In the genomic region with DNA sequence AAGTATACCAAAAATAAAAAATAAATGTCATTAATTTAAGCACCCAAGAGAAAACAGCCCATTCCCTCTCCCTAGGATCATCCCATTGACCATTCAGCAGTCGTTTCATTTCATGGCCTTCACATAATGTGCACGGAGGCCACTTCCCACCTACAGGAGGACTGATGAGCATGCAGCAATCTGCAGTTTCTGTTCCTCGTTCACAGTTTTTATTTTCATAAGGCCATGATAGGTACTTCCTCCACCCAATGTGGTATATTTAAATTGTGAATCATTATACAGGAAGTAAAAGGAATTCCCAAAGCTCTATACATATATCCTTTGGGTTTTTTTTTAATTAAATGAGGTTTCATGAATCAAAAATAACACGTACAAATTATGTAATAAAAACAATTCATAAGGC, we compare ENCODE assay signal across 9 cellular contexts. TPM values are rescaled to one million over a fixed set of nuclear protein-coding genes. Genes with fewer than 3 reads are reported as not detected.
A peak's percentile ranks its signal among the peaks of the same experiment; 100 is the strongest.
DNase-seq lines count a peak whose midpoint lies in the region; ATAC-seq, FAIRE-seq and TF ChIP-seq lines count a peak whose summit lies in the region.
"Had no signal": no experiment of that assay in that cellular context is flagged by ENCODE, and none has a peak within 500 bp of the region (broad histone marks: within the 10 kb centered on the region; RNA-seq: fewer than 3 reads in every experiment).

No MANE protein-coding gene starts in this region.

- H3K4me1 ChIP-seq in keratinocyte (ENCODE audit: control insufficient read depth, extremely low read depth, insufficient read depth, low read length) = peaks cover 14% of the 10 kb centered on the region
- H3K4me1 ChIP-seq in vagina = peaks cover 22% of the 10 kb centered on the region
- peaks cover 9% of the 10 kb centered on the region; the same call in 1 of the 2 replicates for H3K4me1 ChIP-seq in Caco-2

- no peak overlapping the region for H3K9ac ChIP-seq in SK-N-MC (ENCODE audit: insufficient read length)
- H3K9ac ChIP-seq in keratinocyte (ENCODE audit: control insufficient read depth, extremely low read depth, insufficient read depth, low read length) = no peak overlapping the region

- no peak overlapping the region for H3K27ac Mint-ChIP-seq in activated CD4-positive, alpha-beta T cell treated with anti-CD3 and anti-CD28 coated beads, Interleukin-2, amount 10 ng/mL, durations not matched to agents 24 days and 14 days
- no peak overlapping the region for H3K27ac Mint-ChIP-seq in Caco-2 (ENCODE audit: unreplicated experiment)

- no peaks in the 10 kb centered on the region for H3K36me3 Mint-ChIP-seq in activated CD4-positive, alpha-beta T cell treated with anti-CD3 and anti-CD28 coated beads, Interleukin-2, amount 10 ng/mL, durations not matched to agents 24 days and 14 days (ENCODE audit: low read depth)
- no peaks in the 10 kb centered on the region for H3K36me3 Mint-ChIP-seq in Caco-2 (ENCODE audit: insufficient read depth, unreplicated experiment)

- intact Hi-C loops in activated CD4-positive, alpha-beta T cell treated with anti-CD3 and anti-CD28 coated beads, Interleukin-2, amount 10 ng/mL, durations not matched to agents 24 days and 14 days (cut with micrococcal nuclease) = no loop called here
- intact Hi-C loops in vagina (cut with DNase I) (no loop called here), Caco-2 (cut with micrococcal nuclease; ENCODE audit: unreplicated experiment) (no loop called here)

- H4K20me1 ChIP-seq in keratinocyte (ENCODE audit: control insufficient read depth, extremely low read depth, insufficient read depth, low read length) = no peaks in the 10 kb centered on the region

- H3K27me3 Mint-ChIP-seq in activated CD4-positive, alpha-beta T cell treated with anti-CD3 and anti-CD28 coated beads, Interleukin-2, amount 10 ng/mL, durations not matched to agents 24 days and 14 days = peaks cover 17% of the 10 kb centered on the region
- H3K27me3 Mint-ChIP-seq in Caco-2 (ENCODE audit: insufficient read depth, unreplicated experiment) = no peaks in the 10 kb centered on the region

- H3K9me3 ChIP-seq in SK-N-MC (ENCODE audit: low read depth, low read length) = no peaks in the 10 kb centered on the region
- no peaks in the 10 kb centered on the region for H3K9me3 ChIP-seq in keratinocyte (ENCODE audit: control insufficient read depth, low read depth, low read length)
- no peaks in the 10 kb centered on the region for H3K9me3 ChIP-seq in vagina
- H3K9me3 ChIP-seq in Caco-2 = no peaks in the 10 kb centered on the region

- no TSS peak for BruUV-seq in Caco-2 (replicated peaks; lab: Mats Ljungman, UMichigan)

- H3K4me3 ChIP-seq in SK-N-MC (peak overlapping the region; percentile 20), keratinocyte (ENCODE audit: control insufficient read depth in 2 of 3, extremely low read depth in 1 of 3, insufficient read depth in 2 of 3, low read depth in 1 of 3, low read length in 3 of 3) (no peak overlapping the region), vagina (no peak overlapping the region), Caco-2 (ENCODE audit: low read depth, low read length) (no peak overlapping the region)

- H3K79me2 ChIP-seq in keratinocyte (ENCODE audit: control insufficient read depth, insufficient read depth, low read length) = no peaks in the 10 kb centered on the region

- peak; percentile 75 for FAIRE-seq in keratinocyte (lab: Jason Lieb, UNC)

- POLR2A ChIA-PET in Caco-2 (lab: Charles Lee) = no interaction called here

- DNase-seq in activated CD4-positive, alpha-beta T cell treated with anti-CD3 and anti-CD28 coated beads, Interleukin-2, amount 10 ng/mL, durations not matched to agents 24 days and 14 days = peak; percentile 39
- DNase-seq in activated CD4-positive, alpha-beta T cell treated with anti-CD3 and anti-CD28 coated beads for 1 hour = no peak
- DNase-seq in SK-N-MC (ENCODE audit: low read depth, low spot score) (no peak), keratinocyte (ENCODE audit: low read depth, low spot score) (no peak), vagina (ENCODE audit: extremely low spot score in 2 of 2) (no peak), Caco-2 (no peak)
- no peak for DNase-seq in activated T-cell treated with anti-CD3 and anti-CD28 coated beads, Interleukin-2, amount 50 U/mL, for 1 hour

- no peak for TF ChIP-seq POLR2A in vagina (IDR thresholded peaks at IDR 0.05)

- CTCF ChIA-PET in Caco-2 (lab: Charles Lee) = no interaction called here

- H3K9me3 Mint-ChIP-seq in activated CD4-positive, alpha-beta T cell treated with anti-CD3 and anti-CD28 coated beads, Interleukin-2, amount 10 ng/mL, durations not matched to agents 24 days and 14 days = peaks cover 4% of the 10 kb centered on the region
- H3K9me3 Mint-ChIP-seq in Caco-2 (ENCODE audit: unreplicated experiment) = no peaks in the 10 kb centered on the region

- H3K27me3 ChIP-seq in keratinocyte (ENCODE audit: control insufficient read depth, extremely low read depth, insufficient read depth, low read length) (no peaks in the 10 kb centered on the region), vagina (no peaks in the 10 kb centered on the region), Caco-2 (replicated peaks; ENCODE audit: control insufficient read depth, insufficient read depth, low read length) (no peaks in the 10 kb centered on the region)

- no peaks in the 10 kb centered on the region for H3K9me1 ChIP-seq in keratinocyte (ENCODE audit: control insufficient read depth, extremely low read depth, insufficient read depth, low read length)

- H3K27ac ChIP-seq in SK-N-MC (peak overlapping the region; percentile 88), keratinocyte (ENCODE audit: control insufficient read depth, insufficient read depth, low read length) (no peak overlapping the region), vagina (peak overlapping the region; percentile 81)
- H3K27ac ChIP-seq: C4-2B had no signal

- dilution Hi-C loops in keratinocyte (cut with MboI; ENCODE audit: extremely low pct_ligation_motif_present, low sequenced_read_pairs) = no loop called here

- peak in 1 of 3 experiments; percentile 19 for TF ChIP-seq CTCF in keratinocyte (optimal IDR thresholded peaks at IDR 0.05 in 1 of 3, IDR thresholded peaks at IDR 0.05 in 1 of 3, conservative IDR thresholded peaks at IDR 0.05 in 1 of 3; ENCODE audit: extremely low read depth in 1 of 3, insufficient read depth in 2 of 3, low read length in 3 of 3)
- peak in 1 of 3 experiments; percentile 13 for TF ChIP-seq CTCF in vagina (IDR thresholded peaks at IDR 0.05)
- no peak for TF ChIP-seq CTCF in Caco-2 (IDR thresholded peaks at IDR 0.05; ENCODE audit: insufficient read depth in 1 of 2, low read depth in 1 of 2, low read length in 1 of 2, severe bottlenecking in 1 of 2, unreplicated experiment in 1 of 2)

- H3K4me3 Mint-ChIP-seq in activated CD4-positive, alpha-beta T cell treated with anti-CD3 and anti-CD28 coated beads, Interleukin-2, amount 10 ng/mL, durations not matched to agents 24 days and 14 days = no peak overlapping the region
- no peak overlapping the region for H3K4me3 Mint-ChIP-seq in Caco-2 (ENCODE audit: unreplicated experiment)

- H2AFZ ChIP-seq in keratinocyte (ENCODE audit: control insufficient read depth, low read length) = peak overlapping the region; percentile 11

- H3K36me3 ChIP-seq in SK-N-MC (ENCODE audit: insufficient read depth, low read length) (no peaks in the 10 kb centered on the region), keratinocyte (ENCODE audit: control insufficient read depth in 2 of 2, extremely low read depth in 1 of 2, insufficient read depth in 2 of 2, low read length in 2 of 2) (no peaks in the 10 kb centered on the region), vagina (no peaks in the 10 kb centered on the region), Caco-2 (ENCODE audit: control insufficient read depth, insufficient read depth, low read length) (no peaks in the 10 kb centered on the region)

- ATAC-seq in HG03103 (IDR thresholded peaks at IDR 0.05; ENCODE audit: low read depth, unreplicated experiment) = peak; percentile 99

- H3K4me2 ChIP-seq in keratinocyte (ENCODE audit: control insufficient read depth, extremely low read depth, insufficient read depth, low read depth, low read length) = peak overlapping the region; percentile 20

- H3K4me1 Mint-ChIP-seq in activated CD4-positive, alpha-beta T cell treated with anti-CD3 and anti-CD28 coated beads, Interleukin-2, amount 10 ng/mL, durations not matched to agents 24 days and 14 days = peaks cover 4% of the 10 kb centered on the region
- H3K4me1 Mint-ChIP-seq in Caco-2 (ENCODE audit: low read depth, unreplicated experiment) = peaks cover 13% of the 10 kb centered on the region

RNA-seq across cellular contexts. Expression of a gene that starts 27.7 kb away (rescaled TPM):
- total RNA-seq in activated CD4-positive, alpha-beta T cell treated with anti-CD3 and anti-CD28 coated beads, Interleukin-2, amount 10 ng/mL, durations not matched to agents 24 days and 14 days = not detected in 2 replicates
- 5.3 to 8.9 TPM (median 7.3 TPM) in 3 replicates for polyA plus RNA-seq in keratinocyte
- polyA plus RNA-seq in keratinocyte (2011; ENCODE audit: low read depth) = 2.1 TPM
- polyA plus RNA-seq in keratinocyte (2011; cell fraction: cytosol; rRNA removed) = 6.9 and 11.4 TPM in 2 replicates
- polyA plus RNA-seq in keratinocyte (2011; cell fraction: nucleus; rRNA removed) = 10.2 and 11.9 TPM in 2 replicates
- 4.0 and 4.7 TPM in 2 replicates for polyA plus RNA-seq in keratinocyte (2012; ENCODE audit: low replicate concordance)
- polyA minus RNA-seq in keratinocyte = 7.3 to 17.7 TPM (median 8.7 TPM) in 3 replicates
- polyA minus RNA-seq in keratinocyte (2011; cell fraction: cytosol; rRNA and poly(A)+ RNA removed) = 7.1 TPM
- 5.4 and 6.7 TPM in 2 replicates for polyA minus RNA-seq in keratinocyte (2011; cell fraction: nucleus; rRNA and poly(A)+ RNA removed)
- 6.6 TPM for total RNA-seq in vagina
- total RNA-seq in Caco-2 (2022) = 16.9 and 23.7 TPM in 2 replicates
